28 cellular contexts compared by ENCODE assay signal in the genomic region with DNA sequence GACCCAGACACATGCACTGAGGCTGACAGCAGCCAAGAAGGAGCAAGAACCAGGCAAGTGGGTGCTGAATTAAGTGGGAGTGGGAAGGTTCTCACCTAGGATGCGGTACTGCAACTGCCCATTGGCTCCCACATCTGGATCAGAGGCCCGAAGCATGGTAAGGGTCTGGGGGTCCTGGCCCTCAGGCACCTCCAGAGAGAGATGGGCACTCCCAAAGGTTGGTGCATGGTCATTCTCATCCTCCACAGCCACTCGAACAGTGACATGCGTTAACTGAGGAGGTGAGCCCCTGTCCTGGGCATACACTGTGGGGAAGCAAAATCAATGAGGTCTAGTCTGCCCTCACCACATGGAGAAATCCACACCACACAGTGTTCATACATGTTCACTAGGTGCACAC.
"Had no signal": no experiment of that assay in that cellular context is flagged by ENCODE, and none has a peak within 500 bp of the region (broad histone marks: within the 10 kb centered on the region; RNA-seq: fewer than 3 reads in every experiment).

No MANE protein-coding gene starts in this region.

- H3K27me3 Mint-ChIP-seq: activated naive CD8-positive, alpha-beta T cell; brain; T-helper 17 cell had no signal

- H3K9me3 ChIP-seq: SJSA1 had no signal

- H3K9me3 Mint-ChIP-seq: activated T-helper 2 cell treated with anti-CD3 and anti-CD28 coated beads, Interferon-gamma antibody, Interleukin-2, Interleukin-4, amounts not matched to agents 10 μg/mL and 5 μg/mL and 100 μg/mL, durations not matched to agents 14 hours and 24 hours and 36 hours; brain; WTC11 had no signal

- H3K36me3 Mint-ChIP-seq: activated naive CD8-positive, alpha-beta T cell; WTC11 had no signal

- H3K36me3 ChIP-seq: SJSA1 had no signal

- H3K4me1 ChIP-seq: SJSA1 had no signal

- DNase-seq: activated CD4-positive, alpha-beta T cell treated with anti-CD3 and anti-CD28 coated beads for 48 hours; activated CD4-positive, alpha-beta T cell treated with anti-CD3 and anti-CD28 coated beads, Interleukin-2, amount 50 U/mL, for 4 hours; activated CD4-positive, CD25-positive, alpha-beta regulatory T cell treated with anti-CD3 and anti-CD28 coated beads, Interleukin-2, amount 50 U/mL, for 72 hours; activated CD8-positive, alpha-beta memory T cell treated with anti-CD3 and anti-CD28 coated beads, Interleukin-2, amount 50 U/mL, for 48 hours; activated CD8-positive, alpha-beta T cell treated with anti-CD3 and anti-CD28 coated beads, Interleukin-2, amount 10 ng/mL, durations not matched to agents 7 days and 5 days; activated naive CD4-positive, alpha-beta T cell; activated T-cell treated with anti-CD3 and anti-CD28 coated beads, Interleukin-2, amount 50 U/mL, for 1 hour; amygdala; Kasumi-1; KBM-7; NCI-H1105 treated with DMSO at 0.1 percent for 48 hours; NCI-H1436 treated with DMSO at 0.1 percent for 48 hours; NCI-H187; NCI-H2081; NCI-H510A treated with DMSO at 0.1 percent for 48 hours; NCI-H69; PC-3; SHP77; SW 1271; T-helper 17 cell; T-helper 9 cell had no signal

- H3K27ac ChIP-seq: cardiac muscle cell, SJSA1 had no signal

- ATAC-seq: PC-3, SK-N-SH treated with all-trans-retinoic acid at 6 μM for 48 hours, WTC11 had no signal

- H3K27me3 ChIP-seq: SJSA1 had no signal

- H3K4me3 Mint-ChIP-seq: activated CD8-positive, alpha-beta T cell treated with anti-CD3 and anti-CD28 coated beads, Interleukin-2, amount 10 ng/mL, durations not matched to agents 7 days and 5 days; activated naive CD8-positive, alpha-beta T cell; brain; WTC11 had no signal

- H3K4me3 ChIP-seq: cardiac muscle cell, SJSA1 had no signal

- H3K4me1 Mint-ChIP-seq: brain had no signal

- H3K27ac Mint-ChIP-seq: activated T-helper 2 cell treated with anti-CD3 and anti-CD28 coated beads, Interferon-gamma antibody, Interleukin-2, Interleukin-4, amounts not matched to agents 10 μg/mL and 5 μg/mL and 100 μg/mL, durations not matched to agents 14 hours and 24 hours and 36 hours; T-helper 17 cell; WTC11 had no signal
